Comparison of ENCODE assay signal across 8 cellular contexts in the genomic region with DNA sequence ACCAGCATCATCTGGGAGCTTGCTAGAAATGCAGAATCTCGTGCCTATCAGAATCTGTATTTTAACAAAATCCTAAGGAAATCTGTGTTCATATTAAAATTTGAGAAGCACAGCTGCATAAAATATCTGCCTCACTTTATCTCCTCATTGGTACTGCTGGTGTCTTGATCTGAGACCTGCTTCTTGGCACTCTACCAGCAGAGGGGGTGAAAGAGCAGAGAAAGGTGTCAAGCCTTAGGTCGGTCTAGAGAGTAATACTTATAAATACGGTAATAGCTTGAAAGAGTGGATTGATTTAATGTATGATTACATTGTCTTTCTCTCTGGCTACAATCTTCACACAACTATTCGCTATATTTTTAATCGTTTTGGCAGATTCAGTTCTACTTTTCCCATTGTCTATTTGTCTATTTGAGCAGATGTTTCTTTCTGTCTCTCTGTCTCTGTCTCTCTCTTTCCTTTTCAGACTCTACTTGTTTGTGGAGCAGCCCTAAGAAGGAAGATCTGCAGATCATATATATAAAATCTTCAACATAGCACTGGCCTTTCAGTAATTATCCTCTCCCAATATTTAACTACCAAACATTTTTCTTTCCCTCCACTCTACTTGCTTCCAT. TPM values are rescaled to one million over a fixed set of nuclear protein-coding genes. Genes with fewer than 3 reads are reported as not detected.
DNase-seq lines count a peak whose midpoint lies in the region; ATAC-seq and TF ChIP-seq lines count a peak whose summit lies in the region.

No MANE protein-coding gene starts in this region.

- DNase-seq in NCI-H2227 treated with DMSO at 0.1 percent for 48 hours (lab: John Stamatoyannopoulos, UW) = peak; percentile 72
- DNase-seq in dermis microvascular lymphatic vessel endothelial cell (ENCODE audit: low read depth in 2 of 2) = peak; percentile 7 to 64
- DNase-seq in natural killer cell = peak; percentile 18
- peak in 1 of 2 donors; percentile 64 for DNase-seq in upper lobe of left lung

- no peaks in the 10 kb centered on the region for H3K9me3 ChIP-seq in upper lobe of left lung

- ATAC-seq in GM19025 (IDR thresholded peaks at IDR 0.05; ENCODE audit: low read depth, unreplicated experiment) (peak; percentile 96), HG03135 (IDR thresholded peaks at IDR 0.05; ENCODE audit: unreplicated experiment) (peak; percentile 99), natural killer cell (peak; percentile 85 to 97 (median 89)), upper lobe of left lung (ENCODE audit: low FRiP score in 2 of 2) (peak in 1 of 2 donors; percentile 67)
- ATAC-seq in activated CD4-positive, CD25-positive, alpha-beta regulatory T cell treated with anti-CD3 and anti-CD28 coated beads, Interleukin-2, amount 50 U/mL, for 24 hours = peak; percentile 86 to 87

- no peaks in the 10 kb centered on the region for H3K36me3 Mint-ChIP-seq in natural killer cell

- TF ChIP-seq POLR2A in upper lobe of left lung (IDR thresholded peaks at IDR 0.05) = no peak

- intact Hi-C loops in natural killer cell (cut with micrococcal nuclease) = loop anchor here (1.0 kb wide), 1 partner anchor 145 kb away; no protein-coding TSS in a partner anchor

- no peaks in the 10 kb centered on the region for H3K9me3 Mint-ChIP-seq in natural killer cell

- H3K4me3 ChIP-seq in upper lobe of left lung = no peak overlapping the region

- peaks cover 14 to 39% of the 10 kb centered on the region in 2 donors for H3K27me3 Mint-ChIP-seq in natural killer cell (ENCODE audit: low read depth in 2 of 2)

- H3K27ac ChIP-seq in C4-2B (no peak overlapping the region), upper lobe of left lung (no peak overlapping the region)

- WGBS in upper lobe of left lung, 2 donors = 3 to 5% methylated on average over 5 of the region's 5 CpGs

- TF ChIP-seq CTCF in C4-2B (conservative IDR thresholded peaks at IDR 0.05) (peak; percentile 69), natural killer cell (IDR thresholded peaks at IDR 0.05) (peak; percentile 73), upper lobe of left lung (IDR thresholded peaks at IDR 0.05) (peak in 4 of 6 experiments; percentile 16 to 44 (median 32))

- TF ChIP-seq EP300 in upper lobe of left lung (IDR thresholded peaks at IDR 0.05) = no peak

- H3K4me1 Mint-ChIP-seq in natural killer cell = peaks cover 6% of the 10 kb centered on the region in 2 donors

- H3K36me3 ChIP-seq in upper lobe of left lung = no peaks in the 10 kb centered on the region

- H3K4me3 Mint-ChIP-seq in natural killer cell = no peak overlapping the region

- no peaks in the 10 kb centered on the region for H3K4me1 ChIP-seq in upper lobe of left lung

- H3K27ac Mint-ChIP-seq in natural killer cell = no peak overlapping the region

- H3K27me3 ChIP-seq in upper lobe of left lung = no peaks in the 10 kb centered on the region

RNA-seq across cellular contexts. Expression of a gene that starts 1.7 kb away (rescaled TPM):
- total RNA-seq in dermis microvascular lymphatic vessel endothelial cell (not detected in 2 replicates), natural killer cell (not detected), upper lobe of left lung (under 1 TPM in 1 of 6 donors, not detected in 5; 0.23 TPM)
